8 cellular contexts compared by ENCODE assay signal in the genomic region with DNA sequence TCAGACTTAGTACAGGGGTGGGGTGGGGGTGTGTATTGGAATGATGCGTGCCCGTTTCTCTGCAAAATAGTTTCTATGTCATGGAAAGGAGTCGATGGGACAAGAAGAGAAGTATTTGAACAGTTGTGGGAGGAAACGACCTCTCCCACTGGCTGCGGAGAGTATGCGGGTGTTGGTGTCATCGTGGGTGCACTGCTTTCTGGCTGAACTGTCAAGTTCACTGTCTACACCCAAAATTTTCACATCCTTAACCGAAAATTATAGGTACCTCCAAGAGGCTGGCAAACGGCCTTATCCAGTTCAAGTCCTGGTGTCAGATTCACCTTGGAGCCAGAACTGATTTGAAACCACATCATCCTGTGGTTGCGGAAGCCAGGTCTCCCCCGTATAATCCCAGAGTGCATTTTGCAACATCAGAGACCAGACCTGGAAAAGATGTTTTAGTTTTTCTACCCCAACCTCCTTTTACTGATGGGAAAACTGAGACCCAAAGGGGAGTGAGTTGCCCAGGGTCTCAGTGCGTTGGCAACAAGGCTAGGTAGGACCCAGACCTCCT. TPM values are rescaled to one million over a fixed set of nuclear protein-coding genes. Genes with fewer than 3 reads are reported as not detected.
DNase-seq lines count a peak whose midpoint lies in the region; ATAC-seq lines count a peak whose summit lies in the region.

No MANE protein-coding gene starts in this region.

- peaks cover 47% of the 10 kb centered on the region for H3K36me3 Mint-ChIP-seq in activated T-helper 17 cell treated with anti-CD3 and anti-CD28 coated beads, Interleukin-2, amount 50 U/mL, for 72 hours (ENCODE audit: low read depth)
- H3K36me3 Mint-ChIP-seq in immature natural killer cell, result peaks cover 8 to 20% (median 12%) of the 10 kb centered on the region in 3 donors

- peaks cover 18% of the 10 kb centered on the region for H3K4me1 Mint-ChIP-seq in activated T-helper 17 cell treated with anti-CD3 and anti-CD28 coated beads, Interleukin-2, amount 50 U/mL, for 72 hours
- H3K4me1 Mint-ChIP-seq in immature natural killer cell, result peaks cover 35 to 49% of the 10 kb centered on the region in 2 donors

- H3K27me3 Mint-ChIP-seq in activated T-helper 17 cell treated with anti-CD3 and anti-CD28 coated beads, Interleukin-2, amount 50 U/mL, for 72 hours, result no peaks in the 10 kb centered on the region
- H3K27me3 Mint-ChIP-seq in immature natural killer cell (ENCODE audit: low read depth in 3 of 3), result peaks cover 0 to 13% (median 5%) of the 10 kb centered on the region in 3 donors

- peak overlapping the region; percentile 99 for H3K27ac Mint-ChIP-seq in activated T-helper 17 cell treated with anti-CD3 and anti-CD28 coated beads, Interleukin-2, amount 50 U/mL, for 72 hours
- peak overlapping the region; percentile 97 to 99 (median 98) for H3K27ac Mint-ChIP-seq in immature natural killer cell

- peak overlapping the region; percentile 97 for H3K4me3 Mint-ChIP-seq in activated T-helper 17 cell treated with anti-CD3 and anti-CD28 coated beads, Interleukin-2, amount 50 U/mL, for 72 hours
- peak overlapping the region; percentile 86 to 97 (median 94) for H3K4me3 Mint-ChIP-seq in immature natural killer cell

- DNase-seq in stimulated activated CD4-positive, alpha-beta T cell treated with anti-CD3 and anti-CD28 coated beads, Interleukin-15, amount 100 ng/mL, for 24 hours, result peak; percentile 31
- DNase-seq in stimulated activated CD4-positive, alpha-beta T cell treated with anti-CD3 and anti-CD28 coated beads, Interleukin-2, amount 100 ng/mL, for 48 hours, result no peak
- DNase-seq in immature natural killer cell (no peak), substantia nigra (lab: John Stamatoyannopoulos, UW) (no peak), SHP77 (lab: John Stamatoyannopoulos, UW) (no peak), OCI-M1 (lab: John Stamatoyannopoulos, UW) (no peak)

- peak; percentile 24 for ATAC-seq in activated T-helper 17 cell treated with anti-CD3 and anti-CD28 coated beads, Interleukin-2, amount 50 U/mL, for 72 hours (replicated peaks)
- no peak for ATAC-seq in HG03457 (IDR thresholded peaks at IDR 0.05; ENCODE audit: unreplicated experiment)

- no peaks in the 10 kb centered on the region for H3K9me3 Mint-ChIP-seq in activated T-helper 17 cell treated with anti-CD3 and anti-CD28 coated beads, Interleukin-2, amount 50 U/mL, for 72 hours
- no peaks in the 10 kb centered on the region for H3K9me3 Mint-ChIP-seq in immature natural killer cell

- H3K27ac ChIP-seq in substantia nigra (ENCODE audit: low read depth, low read length, poor library complexity, severe bottlenecking), result peak overlapping the region; percentile 75

RNA-seq across cellular contexts. Expression of a gene that starts 0.5 kb away (rescaled TPM):
- total RNA-seq in activated T-helper 17 cell treated with anti-CD3 and anti-CD28 coated beads, Interleukin-2, amount 50 U/mL, for 72 hours, result 100 to 1,000 TPM in 1 of 2 donors, 10 to 100 TPM in 1; 92.1 to 171 TPM
- 10 to 100 TPM; 24.6 to 41.6 (median 25.6) TPM for polyA plus RNA-seq in immature natural killer cell

RNA-seq across cellular contexts. Expression of a gene that starts 2.0 kb away (rescaled TPM):
- not detected for total RNA-seq in activated T-helper 17 cell treated with anti-CD3 and anti-CD28 coated beads, Interleukin-2, amount 50 U/mL, for 72 hours
- not detected for polyA plus RNA-seq in immature natural killer cell

RNA-seq across cellular contexts. Expression of a gene that starts 11.4 kb away (rescaled TPM):
- total RNA-seq in activated T-helper 17 cell treated with anti-CD3 and anti-CD28 coated beads, Interleukin-2, amount 50 U/mL, for 72 hours, result 10 to 100 TPM in 1 of 2 donors, 1 to 10 TPM in 1; 4.1 to 13.6 TPM
- 1 to 10 TPM; 1.0 to 1.7 (median 1.6) TPM for polyA plus RNA-seq in immature natural killer cell

RNA-seq across cellular contexts. Expression of a gene that starts 44.8 kb away (rescaled TPM):
- not detected for total RNA-seq in activated T-helper 17 cell treated with anti-CD3 and anti-CD28 coated beads, Interleukin-2, amount 50 U/mL, for 72 hours
- polyA plus RNA-seq in immature natural killer cell, result not detected

RNA-seq across cellular contexts. Expression of a gene that starts 54.3 kb away (rescaled TPM):
- 1 to 10 TPM; 2.2 to 6.2 TPM for total RNA-seq in activated T-helper 17 cell treated with anti-CD3 and anti-CD28 coated beads, Interleukin-2, amount 50 U/mL, for 72 hours
- under 1 TPM in 1 of 3 donors, not detected in 2; 0.19 TPM for polyA plus RNA-seq in immature natural killer cell
